In genomic region chr11:46346886-46347636, GRCh38 we compare ENCODE assay signal across 8 cellular contexts.
A peak's percentile ranks its signal among the peaks of the same experiment; 100 is the strongest.
DNase-seq lines count a peak whose midpoint lies in the region; ATAC-seq and TF ChIP-seq lines count a peak whose summit lies in the region.

TSS of gene DGKZ (plus strand) at chr11:46347463. CDS start at chr11:46347660, 197 bp downstream.

- no peaks in the 10 kb centered on the region for H3K36me3 ChIP-seq in iPS-20b (ENCODE audit: insufficient read depth, low read depth, low read length)

- H3K4me3 ChIP-seq in iPS-20b (ENCODE audit: low read length) (peak within 1 kb of the TSS; percentile 84), skin epidermis (peak within 1 kb of the TSS; percentile 58 to 92 (median 82))

- H3K4me1 ChIP-seq in iPS-20b (ENCODE audit: insufficient read depth, low read length), result peaks cover 53% of the 10 kb centered on the region

- peaks cover 17% of the 10 kb centered on the region for H3K27me3 ChIP-seq in iPS-20b (ENCODE audit: insufficient read depth, low read length)

- in situ Hi-C loops in T47D (cut with HindIII; ENCODE audit: low pct_unique_long_range_greater_than_20kb, low sequenced_read_pairs), result no loop called here

- peak; percentile 93 for TF ChIP-seq CTCF in VCaP (conservative IDR thresholded peaks at IDR 0.05)

- no peaks in the 10 kb centered on the region for H3K9me3 ChIP-seq in iPS-20b (ENCODE audit: insufficient read depth, low read depth, low read length)

- DNase-seq in NCI-H187 (lab: John Stamatoyannopoulos, UW), result peak; percentile 76 to 79
- DNase-seq in NCI-H187 treated with DMSO at 0.1 percent for 48 hours (lab: John Stamatoyannopoulos, UW), result no peak
- peak; percentile 80 for DNase-seq in NCI-H2029 (lab: John Stamatoyannopoulos, UW)
- peak; percentile 91 to 94 for DNase-seq in T47D (ENCODE audit: low read depth in 1 of 2, low spot score in 1 of 2)

- ATAC-seq in HG02840 (IDR thresholded peaks at IDR 0.05; ENCODE audit: low FRiP score, unreplicated experiment), result peak; percentile 55

- H3K9ac ChIP-seq in iPS-20b (ENCODE audit: low read depth, low read length), result peak within 1 kb of the TSS; percentile 77

- H3K27ac ChIP-seq in VCaP, result peak within 1 kb of the TSS; percentile 71; the same call in 1 of the 2 replicates
- H3K27ac ChIP-seq in iPS-20b (ENCODE audit: low read length), result peak within 1 kb of the TSS; percentile 32
- peak within 1 kb of the TSS; percentile 59 to 93 (median 84) for H3K27ac ChIP-seq in skin epidermis

Comparison
In these comparisons a context has a peak if more than half of its experiments do, and no peak if none do; other contexts are left out.
1. H3K27ac ChIP-seq: peak in every context shown above with its lines; median percentile 84 in skin epidermis; 71 in VCaP; 32 in iPS-20b.